Comparison of ENCODE assay signal across 9 cellular contexts in genomic region chr5:103981592-103981991, GRCh38.
"Had no signal": no experiment of that assay in that cellular context is flagged by ENCODE, and none has a peak within 500 bp of the region (broad histone marks: within the 10 kb centered on the region; RNA-seq: fewer than 3 reads in every experiment).

No MANE protein-coding gene starts in this region.

- H3K4me3 Mint-ChIP-seq: GM23338, HFFc6, IgD-negative memory B cell had no signal

- FAIRE-seq: H1 had no signal

- H3K9me3 ChIP-seq: HAP-1 had no signal

- H3K4me1 Mint-ChIP-seq: GM23338, IgD-negative memory B cell had no signal

- H2AFZ ChIP-seq: GM23338 had no signal

- H3K36me3 Mint-ChIP-seq: IgD-negative memory B cell had no signal

- H3K36me3 ChIP-seq: HAP-1 had no signal

- H3K9me3 Mint-ChIP-seq: GM23338 had no signal

- ATAC-seq: GM23338, HCT116 had no signal

- H3K27me3 Mint-ChIP-seq: IgD-negative memory B cell had no signal

- H3K27ac Mint-ChIP-seq: GM23338, HFFc6, IgD-negative memory B cell had no signal

- H3K4me3 ChIP-seq: GM23338, HAP-1 had no signal

- H3K4me1 ChIP-seq: HAP-1 had no signal

- H3K4me2 ChIP-seq: GM23338 had no signal

- DNase-seq: H7, HFFc6, KG1 had no signal

- H3K27ac ChIP-seq: HL-60 had no signal
